1 cellular context compared by ENCODE assay signal in genomic region chr12:97026901-97027300, GRCh38.
TF ChIP-seq lines count a peak whose summit lies in the region.

No MANE protein-coding gene starts in this region.

TF ChIP-seq in K562, 482 proteins besides CTCF, POLR2A, EP300 and RAD21 (continued from another document):
- TF ChIP-seq AFF4 (CRISPR knock-in tag; IDR thresholded peaks at IDR 0.05) (no peak), DNMT1 (IDR thresholded peaks at IDR 0.05) (no peak)
